In genomic region chr15:96491081-96491675, GRCh38 we compare ENCODE assay signal across 7 cellular contexts.
DNase-seq lines count a peak whose midpoint lies in the region; ATAC-seq and TF ChIP-seq lines count a peak whose summit lies in the region.
"Not testable (repeated sequence)": the region's sequence is repeated elsewhere in the genome, so short reads cannot be mapped to it uniquely, and the experiment has no call there.

No MANE protein-coding gene starts in this region.

- not testable (repeated sequence) for H3K27me3 ChIP-seq in endodermal cell (ENCODE audit: control insufficient read depth, insufficient read depth, low read length, poor library complexity, severe bottlenecking); neural progenitor cell
- peaks cover 41% of the 10 kb centered on the region for H3K27me3 ChIP-seq in smooth muscle cell (ENCODE audit: low read depth)

- not testable (repeated sequence) for DNase-seq in WTC11 (ENCODE audit: low spot score); endodermal cell; glutamatergic neuron; mesothelial cell of epicardium (ENCODE audit: low spot score in 2 of 2, unreplicated experiment in 2 of 2); neural progenitor cell (ENCODE audit: low spot score); smooth muscle cell (lab: John Stamatoyannopoulos, UW; ENCODE audit: unreplicated experiment)

- ATAC-seq in WTC11: not testable (repeated sequence)

- not testable (repeated sequence) for H3K27ac Mint-ChIP-seq in WTC11; endodermal cell; glutamatergic neuron (ENCODE audit: unreplicated experiment); neural progenitor cell
- peak overlapping the region; percentile 9 for H3K27ac Mint-ChIP-seq in mesothelial cell of epicardium

- H3K4me1 Mint-ChIP-seq in WTC11; endodermal cell; glutamatergic neuron (ENCODE audit: low read depth, unreplicated experiment); mesothelial cell of epicardium: not testable (repeated sequence)
- peaks cover 11% of the 10 kb centered on the region for H3K4me1 Mint-ChIP-seq in neural progenitor cell

- H4K20me1 ChIP-seq in neural progenitor cell (ENCODE audit: low read depth); smooth muscle cell (ENCODE audit: low read depth): not testable (repeated sequence)

- H3K79me2 ChIP-seq in neural progenitor cell (ENCODE audit: low read depth); smooth muscle cell (ENCODE audit: low read depth): not testable (repeated sequence)

- H3K9ac ChIP-seq in ES-I3 (ENCODE audit: low read depth, low read length): peak overlapping the region; percentile 37; the same call in 1 of the 2 replicates
- H3K9ac ChIP-seq in endodermal cell (ENCODE audit: extremely low read depth, low read length, poor library complexity, severe bottlenecking); neural progenitor cell; smooth muscle cell (ENCODE audit: low read depth): not testable (repeated sequence)

- POLR2A ChIA-PET in WTC11 (lab: Charles Lee): interaction anchor here (1.0 kb wide), 1 partner anchor 34 kb away, joined by 3 read pairs; no protein-coding TSS in a partner anchor

- not testable (repeated sequence) for H3K4me3 ChIP-seq in endodermal cell (ENCODE audit: low read length); neural progenitor cell
- H3K4me3 ChIP-seq in smooth muscle cell: peak overlapping the region; percentile 56

- not testable (repeated sequence) for H3K4me1 ChIP-seq in ES-I3 (ENCODE audit: insufficient read depth, low read length); endodermal cell (ENCODE audit: control insufficient read depth, insufficient read depth, low read length); neural progenitor cell; smooth muscle cell (ENCODE audit: low read depth)

- TF ChIP-seq CTCF in WTC11 (IDR thresholded peaks at IDR 0.05); endodermal cell (conservative IDR thresholded peaks at IDR 0.05); glutamatergic neuron (IDR thresholded peaks at IDR 0.05; ENCODE audit: partially characterized antibody, unreplicated experiment); mesothelial cell of epicardium (IDR thresholded peaks at IDR 0.05; ENCODE audit: unreplicated experiment); neural progenitor cell (IDR thresholded peaks at IDR 0.05); smooth muscle cell (IDR thresholded peaks at IDR 0.05; ENCODE audit: borderline replicate concordance, insufficient read depth, poor library complexity, severe bottlenecking): not testable (repeated sequence)

- CTCF ChIA-PET in WTC11 (lab: Charles Lee): interaction anchor here (0.6 to 2.0 kb wide), 7 partner anchors 46 to 755 kb away, joined by 3 to 7 read pairs (median 4); no protein-coding TSS in a partner anchor

- H3K27me3 Mint-ChIP-seq in WTC11 (ENCODE audit: low read depth); glutamatergic neuron (ENCODE audit: unreplicated experiment): not testable (repeated sequence)
- peaks cover 39% of the 10 kb centered on the region for H3K27me3 Mint-ChIP-seq in endodermal cell (ENCODE audit: insufficient read depth)
- peaks cover 46% of the 10 kb centered on the region for H3K27me3 Mint-ChIP-seq in mesothelial cell of epicardium (ENCODE audit: low read depth)
- peaks cover 17% of the 10 kb centered on the region for H3K27me3 Mint-ChIP-seq in neural progenitor cell (ENCODE audit: insufficient read depth, low read depth)

- not testable (repeated sequence) for H3K9me3 ChIP-seq in ES-I3 (ENCODE audit: control insufficient read depth, insufficient read depth, low read length); endodermal cell (ENCODE audit: control insufficient read depth, low read length); neural progenitor cell (ENCODE audit: low read depth); smooth muscle cell (replicated peaks; ENCODE audit: low read depth)

- H3K36me3 Mint-ChIP-seq in WTC11; endodermal cell (ENCODE audit: low read depth); glutamatergic neuron (ENCODE audit: unreplicated experiment); mesothelial cell of epicardium; neural progenitor cell: not testable (repeated sequence)

- H2AFZ ChIP-seq in neural progenitor cell (replicated peaks): peak overlapping the region; percentile 84
- not testable (repeated sequence) for H2AFZ ChIP-seq in smooth muscle cell (ENCODE audit: low read depth)

- not testable (repeated sequence) for H3K4me2 ChIP-seq in neural progenitor cell, smooth muscle cell

- not testable (repeated sequence) for H3K36me3 ChIP-seq in ES-I3 (ENCODE audit: insufficient read depth, low read length); endodermal cell (ENCODE audit: control insufficient read depth, insufficient read depth, low read length); neural progenitor cell; smooth muscle cell (ENCODE audit: low read depth)

- H3K9me3 Mint-ChIP-seq in WTC11; endodermal cell; glutamatergic neuron (ENCODE audit: unreplicated experiment); mesothelial cell of epicardium; neural progenitor cell: not testable (repeated sequence)

- not testable (repeated sequence) for H3F3A ChIP-seq in neural progenitor cell (ENCODE audit: low read depth); smooth muscle cell (ENCODE audit: low read depth)

- peak overlapping the region; percentile 46 for H3K4me3 Mint-ChIP-seq in WTC11
- H3K4me3 Mint-ChIP-seq in endodermal cell: peak overlapping the region; percentile 57
- H3K4me3 Mint-ChIP-seq in glutamatergic neuron (ENCODE audit: unreplicated experiment): peak overlapping the region; percentile 83
- peak overlapping the region; percentile 6 for H3K4me3 Mint-ChIP-seq in mesothelial cell of epicardium
- not testable (repeated sequence) for H3K4me3 Mint-ChIP-seq in neural progenitor cell

- H3K27ac ChIP-seq in endodermal cell (ENCODE audit: low read depth, low read length); neural progenitor cell; smooth muscle cell (ENCODE audit: low read depth): not testable (repeated sequence)

- 93 to 95% methylated on average over 10 to 15 of the region's 15 CpGs for WGBS in endodermal cell (ENCODE audit: insufficient coverage in 1 of 2, insufficient read length in 1 of 2), 2 experiments
- 83% methylated on average over 15 of the region's 15 CpGs for WGBS in smooth muscle cell (ENCODE audit: low lambda C conversion rate)

TF ChIP-seq in WTC11, 78 proteins besides CTCF, POLR2A, EP300 and RAD21:
- TF ChIP-seq NFYB (CRISPR knock-in tag; conservative IDR thresholded peaks at IDR 0.05; ENCODE audit: low read depth): 0 out of 2 replicates have a peak, but pooled peaks have one; percentile 42
